Comparison of ENCODE assay signal across 12 cellular contexts in the genomic region with DNA sequence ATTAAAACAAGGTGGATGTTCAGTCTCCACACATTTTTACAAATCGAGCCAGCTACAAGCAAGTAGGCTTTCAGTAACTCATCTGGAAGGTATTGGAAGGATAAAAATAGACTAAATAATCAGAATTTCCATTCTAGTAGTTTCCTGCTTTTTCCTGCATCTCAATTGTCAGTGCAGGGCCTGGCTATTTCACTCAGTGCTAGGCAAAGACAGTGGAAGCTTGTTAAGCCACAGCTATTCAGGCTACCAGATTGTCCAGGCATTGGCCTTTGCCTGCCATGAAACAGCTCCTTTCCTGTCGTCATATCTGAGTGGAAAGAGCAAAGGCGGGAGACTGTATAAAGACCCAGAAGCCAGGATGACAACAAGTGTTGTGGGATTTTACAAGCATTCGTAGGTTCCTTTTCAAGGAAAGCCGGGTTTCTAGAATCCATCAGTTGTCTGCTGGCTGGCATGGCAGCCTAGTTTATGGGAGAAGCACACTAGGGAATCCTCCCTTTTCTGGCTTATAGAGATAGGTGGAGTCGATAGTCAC. TPM values are rescaled to one million over a fixed set of nuclear protein-coding genes. Genes with fewer than 3 reads are reported as not detected.
A peak's percentile ranks its signal among the peaks of the same experiment; 100 is the strongest.
DNase-seq lines count a peak whose midpoint lies in the region; ATAC-seq and TF ChIP-seq lines count a peak whose summit lies in the region.
"Had no signal": no experiment of that assay in that cellular context is flagged by ENCODE, and none has a peak within 500 bp of the region (broad histone marks: within the 10 kb centered on the region; RNA-seq: fewer than 3 reads in every experiment).

No MANE protein-coding gene starts in this region.

- H3K9me2 ChIP-seq in GM23338 (ENCODE audit: insufficient read depth), result no peaks in the 10 kb centered on the region

- H4K20me1 ChIP-seq in GM23338 (replicated peaks; ENCODE audit: insufficient read depth), result no peaks in the 10 kb centered on the region

- H3K9me3 ChIP-seq in ascending aorta (no peaks in the 10 kb centered on the region), muscle layer of colon (ENCODE audit: low read length) (no peaks in the 10 kb centered on the region)

- no peaks in the 10 kb centered on the region for H3K27me3 ChIP-seq in GM23338 (ENCODE audit: insufficient read depth)
- no peaks in the 10 kb centered on the region for H3K27me3 ChIP-seq in ascending aorta
- H3K27me3 ChIP-seq in muscle layer of colon (ENCODE audit: control insufficient read depth in 1 of 2, insufficient read depth in 2 of 2, low read length in 2 of 2), result no peaks in the 10 kb centered on the region

- H3K36me3 Mint-ChIP-seq in GM23338 (ENCODE audit: low read depth), result peaks cover 4% of the 10 kb centered on the region; the same call in 1 of the 3 replicates

- H3F3A ChIP-seq in GM23338 (replicated peaks; ENCODE audit: low read depth), result no peaks in the 10 kb centered on the region; the same call in 1 of the 2 replicates

- ATAC-seq in GM23338 (no peak), GM18519 (IDR thresholded peaks at IDR 0.05; ENCODE audit: low FRiP score, unreplicated experiment) (no peak), HG03469 (IDR thresholded peaks at IDR 0.05; ENCODE audit: unreplicated experiment) (no peak), HG02938 (IDR thresholded peaks at IDR 0.05; ENCODE audit: unreplicated experiment) (no peak)

- peak overlapping the region; percentile 98 for H3K27ac Mint-ChIP-seq in GM23338

- H2AFZ ChIP-seq in GM23338, result no peak overlapping the region

- no peak for TF ChIP-seq CTCF in GM23338 (conservative IDR thresholded peaks at IDR 0.05; ENCODE audit: low read depth in 2 of 2)
- TF ChIP-seq CTCF in ascending aorta (IDR thresholded peaks at IDR 0.05), result no peak

- H3K27ac ChIP-seq in GM23338 (ENCODE audit: low read depth), result no peak overlapping the region
- peak overlapping the region; percentile 75 to 82 for H3K27ac ChIP-seq in ascending aorta
- H3K27ac ChIP-seq in muscle layer of colon (ENCODE audit: low read depth, low read length), result peak overlapping the region; percentile 17

- H3K4me3 ChIP-seq in GM23338, result no peak overlapping the region
- H3K4me3 ChIP-seq in ascending aorta, result no peak overlapping the region
- H3K4me3 ChIP-seq in muscle layer of colon (ENCODE audit: low read depth in 1 of 2, low read length in 2 of 2), result no peak overlapping the region

- no peak overlapping the region for H3K9ac ChIP-seq in muscle layer of colon (ENCODE audit: low read length)

- intact Hi-C loops in ascending aorta (cut with DNase I), result loop anchor here (5.0 kb wide), 4 partner anchors 47 to 643 kb away; a partner anchor contains a TSS

- peak overlapping the region; percentile 35; the same call in 1 of the 3 replicates for H3K4me3 Mint-ChIP-seq in GM23338

- H3K4me2 ChIP-seq in GM23338, result no peak overlapping the region

- H3K9me3 Mint-ChIP-seq in GM23338, result no peaks in the 10 kb centered on the region; the same call in 2 of the 3 replicates
- H3K9me3 Mint-ChIP-seq: memory B cell had no signal

- H3K27me3 Mint-ChIP-seq in GM23338 (ENCODE audit: insufficient read depth, low read depth, poor library complexity), result peaks cover 2% of the 10 kb centered on the region
- H3K27me3 Mint-ChIP-seq: memory B cell had no signal

- H3K4me1 Mint-ChIP-seq in GM23338, result peaks cover 34% of the 10 kb centered on the region

- H3K36me3 ChIP-seq in GM23338 (ENCODE audit: insufficient read depth), result no peaks in the 10 kb centered on the region
- no peaks in the 10 kb centered on the region for H3K36me3 ChIP-seq in ascending aorta
- no peaks in the 10 kb centered on the region for H3K36me3 ChIP-seq in muscle layer of colon (ENCODE audit: insufficient read depth, low read length)

- H3K79me2 ChIP-seq in GM23338 (replicated peaks; ENCODE audit: insufficient read depth), result peaks cover 28% of the 10 kb centered on the region

- H3K4me1 ChIP-seq in GM23338 (ENCODE audit: insufficient read depth) (peaks cover 21% of the 10 kb centered on the region), ascending aorta (peaks cover 7 to 30% of the 10 kb centered on the region in 2 donors), muscle layer of colon (ENCODE audit: insufficient read depth, low read length) (peaks cover 25% of the 10 kb centered on the region)

- peak; percentile 40 for DNase-seq in AG20443 (ENCODE audit: low spot score)
- no peak for DNase-seq in GM23338 (ENCODE audit: low spot score)
- no peak for DNase-seq in ascending aorta (ENCODE audit: low spot score in 2 of 2)
- DNase-seq in UCSD-AML1 (lab: John Stamatoyannopoulos, UW; ENCODE audit: unreplicated experiment), result no peak
- DNase-seq: activated T-cell treated with anti-CD3 and anti-CD28 coated beads, Interleukin-2, amount 50 U/mL, for 1 hour; COR-L47; NCI-H82 had no signal

TF ChIP-seq in GM23338, 12 proteins besides CTCF, POLR2A, EP300 and RAD21 (continues in another document):
- TF ChIP-seq ZNF114 (CRISPR knock-in tag; IDR thresholded peaks at IDR 0.05) (no peak), ZNF331 (CRISPR knock-in tag; IDR thresholded peaks at IDR 0.05; ENCODE audit: low read depth) (no peak), POLR2AphosphoS5 (IDR thresholded peaks at IDR 0.05; ENCODE audit: low read depth) (no peak), JUNB (IDR thresholded peaks at IDR 0.05; ENCODE audit: unreplicated experiment) (no peak)
- TF ChIP-seq, protein P1, sequence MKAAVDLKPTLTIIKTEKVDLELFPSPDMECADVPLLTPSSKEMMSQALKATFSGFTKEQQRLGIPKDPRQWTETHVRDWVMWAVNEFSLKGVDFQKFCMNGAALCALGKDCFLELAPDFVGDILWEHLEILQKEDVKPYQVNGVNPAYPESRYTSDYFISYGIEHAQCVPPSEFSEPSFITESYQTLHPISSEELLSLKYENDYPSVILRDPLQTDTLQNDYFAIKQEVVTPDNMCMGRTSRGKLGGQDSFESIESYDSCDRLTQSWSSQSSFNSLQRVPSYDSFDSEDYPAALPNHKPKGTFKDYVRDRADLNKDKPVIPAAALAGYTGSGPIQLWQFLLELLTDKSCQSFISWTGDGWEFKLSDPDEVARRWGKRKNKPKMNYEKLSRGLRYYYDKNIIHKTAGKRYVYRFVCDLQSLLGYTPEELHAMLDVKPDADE (IDR thresholded peaks at IDR 0.05), result no peak
- TF ChIP-seq, protein P2, sequence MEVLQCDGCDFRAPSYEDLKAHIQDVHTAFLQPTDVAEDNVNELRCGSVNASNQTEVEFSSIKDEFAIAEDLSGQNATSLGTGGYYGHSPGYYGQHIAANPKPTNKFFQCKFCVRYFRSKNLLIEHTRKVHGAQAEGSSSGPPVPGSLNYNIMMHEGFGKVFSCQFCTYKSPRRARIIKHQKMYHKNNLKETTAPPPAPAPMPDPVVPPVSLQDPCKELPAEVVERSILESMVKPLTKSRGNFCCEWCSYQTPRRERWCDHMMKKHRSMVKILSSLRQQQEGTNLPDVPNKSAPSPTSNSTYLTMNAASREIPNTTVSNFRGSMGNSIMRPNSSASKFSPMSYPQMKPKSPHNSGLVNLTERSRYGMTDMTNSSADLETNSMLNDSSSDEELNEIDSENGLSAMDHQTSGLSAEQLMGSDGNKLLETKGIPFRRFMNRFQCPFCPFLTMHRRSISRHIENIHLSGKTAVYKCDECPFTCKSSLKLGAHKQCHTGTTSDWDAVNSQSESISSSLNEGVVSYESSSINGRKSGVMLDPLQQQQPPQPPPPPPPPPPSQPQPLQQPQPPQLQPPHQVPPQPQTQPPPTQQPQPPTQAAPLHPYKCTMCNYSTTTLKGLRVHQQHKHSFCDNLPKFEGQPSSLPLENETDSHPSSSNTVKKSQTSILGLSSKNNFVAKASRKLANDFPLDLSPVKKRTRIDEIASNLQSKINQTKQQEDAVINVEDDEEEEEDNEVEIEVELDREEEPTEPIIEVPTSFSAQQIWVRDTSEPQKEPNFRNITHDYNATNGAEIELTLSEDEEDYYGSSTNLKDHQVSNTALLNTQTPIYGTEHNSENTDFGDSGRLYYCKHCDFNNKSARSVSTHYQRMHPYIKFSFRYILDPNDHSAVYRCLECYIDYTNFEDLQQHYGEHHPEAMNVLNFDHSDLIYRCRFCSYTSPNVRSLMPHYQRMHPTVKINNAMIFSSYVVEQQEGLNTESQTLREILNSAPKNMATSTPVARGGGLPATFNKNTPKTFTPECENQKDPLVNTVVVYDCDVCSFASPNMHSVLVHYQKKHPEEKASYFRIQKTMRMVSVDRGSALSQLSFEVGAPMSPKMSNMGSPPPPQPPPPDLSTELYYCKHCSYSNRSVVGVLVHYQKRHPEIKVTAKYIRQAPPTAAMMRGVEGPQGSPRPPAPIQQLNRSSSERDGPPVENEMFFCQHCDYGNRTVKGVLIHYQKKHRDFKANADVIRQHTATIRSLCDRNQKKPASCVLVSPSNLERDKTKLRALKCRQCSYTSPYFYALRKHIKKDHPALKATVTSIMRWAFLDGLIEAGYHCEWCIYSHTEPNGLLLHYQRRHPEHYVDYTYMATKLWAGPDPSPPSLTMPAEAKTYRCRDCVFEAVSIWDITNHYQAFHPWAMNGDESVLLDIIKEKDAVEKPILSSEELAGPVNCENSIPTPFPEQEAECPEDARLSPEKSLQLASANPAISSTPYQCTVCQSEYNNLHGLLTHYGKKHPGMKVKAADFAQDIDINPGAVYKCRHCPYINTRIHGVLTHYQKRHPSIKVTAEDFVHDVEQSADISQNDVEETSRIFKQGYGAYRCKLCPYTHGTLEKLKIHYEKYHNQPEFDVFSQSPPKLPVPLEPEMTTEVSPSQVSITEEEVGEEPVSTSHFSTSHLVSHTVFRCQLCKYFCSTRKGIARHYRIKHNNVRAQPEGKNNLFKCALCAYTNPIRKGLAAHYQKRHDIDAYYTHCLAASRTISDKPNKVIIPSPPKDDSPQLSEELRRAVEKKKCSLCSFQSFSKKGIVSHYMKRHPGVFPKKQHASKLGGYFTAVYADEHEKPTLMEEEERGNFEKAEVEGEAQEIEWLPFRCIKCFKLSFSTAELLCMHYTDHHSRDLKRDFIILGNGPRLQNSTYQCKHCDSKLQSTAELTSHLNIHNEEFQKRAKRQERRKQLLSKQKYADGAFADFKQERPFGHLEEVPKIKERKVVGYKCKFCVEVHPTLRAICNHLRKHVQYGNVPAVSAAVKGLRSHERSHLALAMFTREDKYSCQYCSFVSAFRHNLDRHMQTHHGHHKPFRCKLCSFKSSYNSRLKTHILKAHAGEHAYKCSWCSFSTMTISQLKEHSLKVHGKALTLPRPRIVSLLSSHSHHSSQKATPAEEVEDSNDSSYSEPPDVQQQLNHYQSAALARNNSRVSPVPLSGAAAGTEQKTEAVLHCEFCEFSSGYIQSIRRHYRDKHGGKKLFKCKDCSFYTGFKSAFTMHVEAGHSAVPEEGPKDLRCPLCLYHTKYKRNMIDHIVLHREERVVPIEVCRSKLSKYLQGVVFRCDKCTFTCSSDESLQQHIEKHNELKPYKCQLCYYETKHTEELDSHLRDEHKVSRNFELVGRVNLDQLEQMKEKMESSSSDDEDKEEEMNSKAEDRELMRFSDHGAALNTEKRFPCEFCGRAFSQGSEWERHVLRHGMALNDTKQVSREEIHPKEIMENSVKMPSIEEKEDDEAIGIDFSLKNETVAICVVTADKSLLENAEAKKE (CRISPR knock-in tag; IDR thresholded peaks at IDR 0.05), result no peak

RNA-seq across cellular contexts. Expression of a gene that starts 2.1 kb away (rescaled TPM):
- total RNA-seq in GM23338 (2014; rRNA removed; shearing (Covaris generic)), result 41.4 and 46.9 TPM in 2 replicates
- polyA plus RNA-seq in GM23338 (2016; fragmentation: Nextera tagmentation; extraction: Ambion mirVana), result 87.8 and 91.3 TPM in 2 replicates
- 22.4 TPM for total RNA-seq in ascending aorta
